ENCODE assay signal across 8 cellular contexts in the genomic region with DNA sequence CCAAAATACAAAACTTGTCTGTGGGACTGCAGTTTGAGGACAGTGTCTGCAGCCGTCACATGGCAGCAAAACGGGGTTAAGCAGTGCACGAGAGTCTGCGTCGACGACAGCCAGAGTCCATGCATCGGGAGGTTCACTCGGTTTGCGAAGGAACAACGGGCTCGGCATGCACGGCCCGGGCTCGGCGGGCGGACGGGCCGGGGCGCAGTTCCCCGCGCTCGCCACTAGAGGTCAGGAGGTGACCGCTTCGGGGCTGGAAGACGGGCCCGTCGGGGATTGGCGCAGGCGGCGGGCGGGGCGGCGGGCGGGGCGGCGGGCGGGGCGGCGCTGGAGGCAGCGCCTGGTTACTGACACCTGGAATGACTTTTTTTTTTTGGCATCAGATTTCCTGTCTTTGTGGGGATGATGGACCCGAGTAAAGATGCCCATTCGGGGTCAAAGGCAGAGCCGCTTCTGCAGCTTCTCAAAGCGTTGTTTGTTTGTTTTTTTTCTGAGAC.
DNase-seq lines count a peak whose midpoint lies in the region; ATAC-seq and TF ChIP-seq lines count a peak whose summit lies in the region.

No MANE protein-coding gene starts in this region.

- peak; percentile 64 for TF ChIP-seq CTCF in WI38 (IDR thresholded peaks at IDR 0.05; ENCODE audit: low read depth, low read length)

- DNase-seq in AG08395 (ENCODE audit: low spot score) (peak; percentile 91), NCI-H146 treated with DMSO at 0.1 percent for 48 hours (lab: John Stamatoyannopoulos, UW; ENCODE audit: unreplicated experiment) (peak; percentile 40), brain pericyte (ENCODE audit: low read depth, low spot score) (peak; percentile 16), iris pigment epithelial cell (ENCODE audit: low read depth) (peak; percentile 62), COR-L47 (lab: John Stamatoyannopoulos, UW) (no peak)
- peak; percentile 76 to 94 (median 77) for DNase-seq in stimulated activated CD4-positive, alpha-beta T cell treated with anti-CD3 and anti-CD28 coated beads, Interleukin-12 subunit alpha, Interleukin-12 subunit beta, amount 100 ng/mL, for 48 hours (ENCODE audit: low read depth in 2 of 3, low spot score in 1 of 3)

- H3K4me3 ChIP-seq in WI38 (ENCODE audit: low read depth, low read length) = no peak overlapping the region

- peak; percentile 65 for ATAC-seq in GM18909 (IDR thresholded peaks at IDR 0.05; ENCODE audit: poor library complexity, unreplicated experiment)
